28 cellular contexts compared by ENCODE assay signal in the genomic region with DNA sequence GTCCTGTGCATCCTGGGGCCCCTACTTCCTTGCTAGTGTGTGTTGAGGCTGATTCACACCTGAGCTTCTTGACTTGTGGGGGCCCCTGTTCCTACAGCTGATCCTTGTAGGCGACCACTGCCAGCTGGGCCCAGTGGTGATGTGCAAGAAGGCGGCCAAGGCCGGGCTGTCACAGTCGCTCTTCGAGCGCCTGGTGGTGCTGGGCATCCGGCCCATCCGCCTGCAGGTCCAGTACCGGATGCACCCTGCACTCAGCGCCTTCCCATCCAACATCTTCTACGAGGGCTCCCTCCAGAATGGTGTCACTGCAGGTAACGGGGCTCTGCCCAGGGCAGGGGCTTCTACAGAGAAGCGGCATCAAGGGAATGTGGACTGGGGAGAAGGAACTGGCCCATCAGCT. TPM values are rescaled to one million over a fixed set of nuclear protein-coding genes. Genes with fewer than 3 reads are reported as not detected.
"Had no signal": no experiment of that assay in that cellular context is flagged by ENCODE, and none has a peak within 500 bp of the region (broad histone marks: within the 10 kb centered on the region; RNA-seq: fewer than 3 reads in every experiment).

No MANE protein-coding gene starts in this region.

- ATAC-seq: activated naive CD8-positive, alpha-beta T cell treated with anti-CD3 and anti-CD28 coated beads, Interleukin-2, amount 50 U/mL, for 24 hours; activated T-cell treated with anti-CD3 and anti-CD28 coated beads, Interleukin-2, amount 50 U/mL, for 72 hours; activated T-helper 17 cell treated with anti-CD3 and anti-CD28 coated beads, Interleukin-2, amount 50 U/mL, for 72 hours had no signal

- H3K4me1 ChIP-seq: ascending aorta, breast epithelium, colonic mucosa had no signal

- H3K27me3 ChIP-seq: adrenal gland, ascending aorta, breast epithelium, cardiac muscle cell, colonic mucosa had no signal

- H3K4me3 ChIP-seq: adrenal gland, ascending aorta, breast epithelium, cardiac muscle cell, colonic mucosa had no signal

- H3K9me3 ChIP-seq: adrenal gland, ascending aorta, breast epithelium, colonic mucosa had no signal

- H3K27ac ChIP-seq: adrenal gland, ascending aorta, breast epithelium, cardiac muscle cell, colonic mucosa had no signal

- DNase-seq: activated CD4-positive, alpha-beta memory T cell treated with anti-CD3 and anti-CD28 coated beads, Interleukin-2, amount 10 ng/mL, durations not matched to agents 7 days and 5 days; activated CD4-positive, alpha-beta T cell treated with anti-CD3 and anti-CD28 coated beads for 1 hour; activated CD4-positive, alpha-beta T cell treated with anti-CD3 and anti-CD28 coated beads for 4 hours; activated CD4-positive, alpha-beta T cell treated with anti-CD3 and anti-CD28 coated beads, Interleukin-2, amount 10 ng/mL, durations not matched to agents 7 days and 5 days; activated CD4-positive, alpha-beta T cell treated with anti-CD3 and anti-CD28 coated beads, Interleukin-2, amount 50 U/mL, for 4 hours; activated CD8-positive, alpha-beta memory T cell treated with anti-CD3 and anti-CD28 coated beads, Interleukin-2, amount 50 U/mL, for 48 hours; activated effector memory CD4-positive, alpha-beta T cell treated with Interleukin-2 at 50 U/mL for 16 hours; activated gamma-delta T cell treated with Interleukin-2 at 50 U/mL for 16 hours; activated naive CD4-positive, alpha-beta T cell treated with anti-CD3 and anti-CD28 coated beads for 36 hours; activated naive CD8-positive, alpha-beta T cell treated with anti-CD3 and anti-CD28 coated beads for 36 hours; activated naive CD8-positive, alpha-beta T cell treated with anti-CD3 and anti-CD28 coated beads, Interleukin-2, amount 50 U/mL, for 24 hours; activated T-cell treated with anti-CD3 and anti-CD28 coated beads for 4 hours; activated T-cell treated with anti-CD3 and anti-CD28 coated beads, Interleukin-2, amount 50 U/mL, for 24 hours; activated T-cell treated with anti-CD3 and anti-CD28 coated beads, Interleukin-2, amount 50 U/mL, for 72 hours; adrenal gland; central memory CD4-positive, alpha-beta T cell; colonic mucosa; effector memory CD4-positive, alpha-beta T cell; endodermal cell; foreskin fibroblast; head of caudate nucleus; T-helper 2 cell had no signal

RNA-seq across cellular contexts. Expression of a gene that starts 38.7 kb away (rescaled TPM):
- total RNA-seq: activated CD4-positive, alpha-beta memory T cell treated with anti-CD3 and anti-CD28 coated beads, Interleukin-2, amount 10 ng/mL, durations not matched to agents 7 days and 5 days; activated CD4-positive, alpha-beta T cell treated with anti-CD3 and anti-CD28 coated beads, Interleukin-2, amount 10 ng/mL, durations not matched to agents 7 days and 5 days; activated naive CD4-positive, alpha-beta T cell treated with anti-CD3 and anti-CD28 coated beads for 36 hours; activated T-cell treated with anti-CD3 and anti-CD28 coated beads, Interleukin-2, amount 50 U/mL, for 72 hours; activated T-helper 17 cell treated with anti-CD3 and anti-CD28 coated beads, Interleukin-2, amount 50 U/mL, for 72 hours; ascending aorta; esophagus mucosa; T-helper 1 cell treated with Interleukin-12 subunit alpha and Interleukin-12 subunit beta and Interleukin-4 antibody, amounts not matched to agents 30 ng/mL and 1 ng/mL, for 36 hours had no signal
